9 cellular contexts compared by ENCODE assay signal in the genomic region with DNA sequence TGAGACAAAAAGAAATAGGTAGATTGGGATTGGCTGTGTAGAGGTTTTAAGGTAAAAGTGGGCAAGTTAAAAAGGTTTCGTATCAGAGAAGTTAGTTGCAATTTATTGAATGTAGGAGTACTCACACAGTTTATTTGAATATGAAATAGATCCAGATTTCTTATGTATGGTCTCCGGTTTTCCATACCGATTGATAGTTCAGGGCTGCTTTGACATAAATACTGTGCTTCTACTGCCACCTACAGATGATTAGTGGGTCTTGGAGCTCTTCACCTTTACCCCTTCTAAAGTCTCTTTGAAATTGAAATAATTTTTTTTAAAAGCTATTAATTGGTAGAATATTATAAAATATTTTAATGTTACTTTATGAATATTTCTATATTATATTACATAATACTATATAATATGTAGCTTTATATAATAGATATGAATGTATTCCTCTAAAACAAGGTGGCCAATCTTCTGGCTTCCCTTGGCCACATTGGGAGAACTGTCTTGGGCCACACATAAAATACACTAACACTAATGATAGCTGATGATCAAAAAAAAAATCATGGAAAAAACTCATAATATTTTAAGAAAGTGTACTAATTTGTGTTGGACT. TPM values are rescaled to one million over a fixed set of nuclear protein-coding genes. Genes with fewer than 3 reads are reported as not detected.
DNase-seq lines count a peak whose midpoint lies in the region; ATAC-seq and TF ChIP-seq lines count a peak whose summit lies in the region.
"Had no signal": no experiment of that assay in that cellular context is flagged by ENCODE, and none has a peak within 500 bp of the region (broad histone marks: within the 10 kb centered on the region; RNA-seq: fewer than 3 reads in every experiment).

No MANE protein-coding gene starts in this region.

- H2AFZ ChIP-seq in Karpas-422 (ENCODE audit: low read length) (no peak overlapping the region), SK-N-SH (ENCODE audit: low read depth) (no peak overlapping the region)

- H3K4me2 ChIP-seq in Karpas-422 (ENCODE audit: low read depth, low read length, poor library complexity, severe bottlenecking) (no peak overlapping the region), SK-N-SH (no peak overlapping the region)

- ATAC-seq in esophagus mucosa, result peak; percentile 62

- H3K79me2 ChIP-seq in Karpas-422 (ENCODE audit: low read length) (peaks cover 40% of the 10 kb centered on the region), SK-N-SH (ENCODE audit: insufficient read depth) (no peaks in the 10 kb centered on the region; the same call in 1 of the 2 replicates)

- peak overlapping the region; percentile 65 for H3K27ac Mint-ChIP-seq in activated naive CD4-positive, alpha-beta T cell treated with anti-CD3 and anti-CD28 coated beads, Interleukin-2, amount 10 ng/mL, durations not matched to agents 7 days and 5 days
- H3K27ac Mint-ChIP-seq in neural crest cell (ENCODE audit: unreplicated experiment) (no peak overlapping the region), mesothelial cell of epicardium (no peak overlapping the region)

- H3K4me3 ChIP-seq in Karpas-422 (ENCODE audit: low read length), result no peak overlapping the region
- no peak overlapping the region for H3K4me3 ChIP-seq in SK-N-SH (ENCODE audit: low read depth in 2 of 2, low read length in 1 of 2)

- H3K4me1 ChIP-seq in Karpas-422 (ENCODE audit: low read length) (peaks cover 91% of the 10 kb centered on the region), SK-N-SH (ENCODE audit: control insufficient read depth in 1 of 2, insufficient read depth in 2 of 2, low read depth in 1 of 2, low read length in 1 of 2) (no peaks in the 10 kb centered on the region)

- DNase-seq in activated naive CD4-positive, alpha-beta T cell treated with anti-CD3 and anti-CD28 coated beads, Interleukin-2, amount 10 ng/mL, durations not matched to agents 7 days and 5 days, result no peak
- DNase-seq in activated naive CD4-positive, alpha-beta T cell treated with Interleukin-2 at 50 U/mL for 16 hours, result no peak
- DNase-seq in Karpas-422, result peak; percentile 86
- DNase-seq in SK-N-SH, result peak; percentile 44
- no peak for DNase-seq in neural crest cell (ENCODE audit: low read depth, low spot score)
- DNase-seq in mesothelial cell of epicardium (ENCODE audit: low spot score in 2 of 2, unreplicated experiment in 2 of 2), result no peak
- DNase-seq in activated CD8-positive, alpha-beta memory T cell treated with anti-CD3 and anti-CD28 coated beads for 24 hours, result no peak

- TF ChIP-seq EP300 in SK-N-SH (IDR thresholded peaks at IDR 0.05; ENCODE audit: borderline replicate concordance in 1 of 2, low read depth in 1 of 2, low read length in 1 of 2), result no peak

- peaks cover 3% of the 10 kb centered on the region for H3F3A ChIP-seq in SK-N-SH (replicated peaks; ENCODE audit: insufficient read depth)

- peaks cover 55% of the 10 kb centered on the region for H3K4me1 Mint-ChIP-seq in activated naive CD4-positive, alpha-beta T cell treated with anti-CD3 and anti-CD28 coated beads, Interleukin-2, amount 10 ng/mL, durations not matched to agents 7 days and 5 days
- H3K4me1 Mint-ChIP-seq in neural crest cell (peaks cover 11% of the 10 kb centered on the region), mesothelial cell of epicardium (no peaks in the 10 kb centered on the region)

- POLR2A ChIA-PET in SK-N-SH (lab: Yijun Ruan, JAX), result no interaction called here

- H3K36me3 ChIP-seq in Karpas-422 (ENCODE audit: insufficient read depth, low read length) (0 out of 2 replicates have a peak, but pooled peaks cover 5% of the 10 kb centered on the region), SK-N-SH (replicated peaks in 1 of 2; ENCODE audit: control insufficient read depth in 1 of 2, insufficient read depth in 2 of 2, low read length in 1 of 2) (peaks cover 5 to 30% of the 10 kb centered on the region in 2 experiments)

- 68% methylated on average over 3 of the region's 3 CpGs for WGBS in SK-N-SH (ENCODE audit: low lambda C conversion rate)

- H4K20me1 ChIP-seq in Karpas-422 (ENCODE audit: insufficient read depth, low read depth, low read length) (peaks cover 11% of the 10 kb centered on the region; the same call in 1 of the 2 replicates), SK-N-SH (ENCODE audit: insufficient read depth) (no peaks in the 10 kb centered on the region)

- peaks cover 24% of the 10 kb centered on the region for H3K36me3 Mint-ChIP-seq in activated naive CD4-positive, alpha-beta T cell treated with anti-CD3 and anti-CD28 coated beads, Interleukin-2, amount 10 ng/mL, durations not matched to agents 7 days and 5 days
- H3K36me3 Mint-ChIP-seq in neural crest cell (ENCODE audit: low read depth) (no peaks in the 10 kb centered on the region), mesothelial cell of epicardium (no peaks in the 10 kb centered on the region)

- H3K9ac ChIP-seq in Karpas-422 (ENCODE audit: low read length) (no peak overlapping the region), SK-N-SH (no peak overlapping the region)

- H3K27me3 Mint-ChIP-seq in activated naive CD4-positive, alpha-beta T cell treated with anti-CD3 and anti-CD28 coated beads, Interleukin-2, amount 10 ng/mL, durations not matched to agents 7 days and 5 days, result no peaks in the 10 kb centered on the region
- H3K27me3 Mint-ChIP-seq in neural crest cell (ENCODE audit: low read depth), result no peaks in the 10 kb centered on the region
- no peaks in the 10 kb centered on the region for H3K27me3 Mint-ChIP-seq in mesothelial cell of epicardium (ENCODE audit: low read depth)

- no peaks in the 10 kb centered on the region for H3K9me3 Mint-ChIP-seq in activated naive CD4-positive, alpha-beta T cell treated with anti-CD3 and anti-CD28 coated beads, Interleukin-2, amount 10 ng/mL, durations not matched to agents 7 days and 5 days
- H3K9me3 Mint-ChIP-seq in neural crest cell (no peaks in the 10 kb centered on the region), mesothelial cell of epicardium (no peaks in the 10 kb centered on the region)

- no peak overlapping the region for H3K4me3 Mint-ChIP-seq in activated naive CD4-positive, alpha-beta T cell treated with anti-CD3 and anti-CD28 coated beads, Interleukin-2, amount 10 ng/mL, durations not matched to agents 7 days and 5 days
- H3K4me3 Mint-ChIP-seq in neural crest cell (no peak overlapping the region), mesothelial cell of epicardium (no peak overlapping the region)

- H3K27me3 ChIP-seq in Karpas-422 (ENCODE audit: low read length) (no peaks in the 10 kb centered on the region), SK-N-SH (ENCODE audit: insufficient read depth) (no peaks in the 10 kb centered on the region)

- H3K27ac ChIP-seq in Karpas-422 (ENCODE audit: low read length), result peak overlapping the region; percentile 83; the same call in 1 of the 2 replicates
- no peak overlapping the region for H3K27ac ChIP-seq in SK-N-SH (ENCODE audit: low read depth in 2 of 2, low read length in 1 of 2)
- H3K27ac ChIP-seq: epithelial cell of prostate had no signal

- TF ChIP-seq CTCF in SK-N-SH (IDR thresholded peaks at IDR 0.05), result peak; percentile 67
- peak; percentile 78 for TF ChIP-seq CTCF in neural crest cell (conservative IDR thresholded peaks at IDR 0.05)
- TF ChIP-seq CTCF in mesothelial cell of epicardium (IDR thresholded peaks at IDR 0.05; ENCODE audit: unreplicated experiment), result no peak

- CTCF ChIA-PET in activated naive CD4-positive, alpha-beta T cell treated with anti-CD3 and anti-CD28 coated beads, Interleukin-2, amount 10 ng/mL, durations not matched to agents 7 days and 5 days (lab: Charles Lee), result interaction anchor here (0.6 to 10.4 kb wide), 42 partner anchors 8 to 467 kb away, joined by 3 to 282 read pairs (median 4); partner anchors contain the start of gene UBAC2
- CTCF ChIA-PET in SK-N-SH (lab: Yijun Ruan, JAX), result interaction anchor here (0.6 to 10.4 kb wide), 36 partner anchors 9 to 453 kb away, joined by 3 to 249 read pairs (median 5); partner anchors contain the start of gene UBAC2

- H3K9me2 ChIP-seq in Karpas-422 (replicated peaks; ENCODE audit: insufficient read depth, low read length) (no peaks in the 10 kb centered on the region), SK-N-SH (no peaks in the 10 kb centered on the region)

- H3K9me3 ChIP-seq in Karpas-422 (ENCODE audit: low read length) (no peaks in the 10 kb centered on the region), SK-N-SH (no peaks in the 10 kb centered on the region)

- peak; percentile 78 for TF ChIP-seq RAD21 in SK-N-SH (IDR thresholded peaks at IDR 0.05; ENCODE audit: low read length)

TF ChIP-seq in SK-N-SH, 30 proteins besides CTCF, POLR2A, EP300 and RAD21:
- TF ChIP-seq TAF1 (IDR thresholded peaks at IDR 0.05; ENCODE audit: borderline replicate concordance, low read depth, low read length) (no peak), ELF1 (IDR thresholded peaks at IDR 0.05) (no peak), RXRA (IDR thresholded peaks at IDR 0.05; ENCODE audit: borderline replicate concordance, low read depth) (no peak), SMC3 (IDR thresholded peaks at IDR 0.05; ENCODE audit: low read depth, low read length) (peak; percentile 68)
- TF ChIP-seq, protein P1, sequence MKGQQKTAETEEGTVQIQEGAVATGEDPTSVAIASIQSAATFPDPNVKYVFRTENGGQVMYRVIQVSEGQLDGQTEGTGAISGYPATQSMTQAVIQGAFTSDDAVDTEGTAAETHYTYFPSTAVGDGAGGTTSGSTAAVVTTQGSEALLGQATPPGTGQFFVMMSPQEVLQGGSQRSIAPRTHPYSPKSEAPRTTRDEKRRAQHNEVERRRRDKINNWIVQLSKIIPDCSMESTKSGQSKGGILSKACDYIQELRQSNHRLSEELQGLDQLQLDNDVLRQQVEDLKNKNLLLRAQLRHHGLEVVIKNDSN (IDR thresholded peaks at IDR 0.05; ENCODE audit: borderline replicate concordance, low read depth), result no peak

RNA-seq across cellular contexts. Expression of gene GPR18, which starts 7.7 kb away (rescaled TPM):
- 45.4 and 126 TPM in 2 replicates for total RNA-seq in Karpas-422 (2014; rRNA removed; shearing (Covaris generic); ENCODE audit: low replicate concordance)
- polyA plus RNA-seq in SK-N-SH (2012; rRNA removed), result not detected in 2 replicates
- not detected in 2 replicates for polyA plus RNA-seq in SK-N-SH (2012; cell fraction: cytosol; rRNA removed)
- not detected in 2 replicates for polyA plus RNA-seq in SK-N-SH (2012; cell fraction: nucleus; rRNA removed)
- total RNA-seq in esophagus mucosa (not detected), neural crest cell (not detected in 2 replicates), mesothelial cell of epicardium (not detected in 3 replicates)

RNA-seq across cellular contexts. Expression of gene GPR183, which starts 41.3 kb away (rescaled TPM):
- total RNA-seq in Karpas-422 (2014; rRNA removed; shearing (Covaris generic); ENCODE audit: low replicate concordance), result 0.11 TPM in 1 of 2 replicates, not detected in the other
- polyA plus RNA-seq in SK-N-SH (2012; rRNA removed), result 0.07 and 0.10 TPM in 2 replicates
- 0.03 and 0.24 TPM in 2 replicates for polyA plus RNA-seq in SK-N-SH (2012; cell fraction: cytosol; rRNA removed)
- 0.10 TPM in 1 of 2 replicates, not detected in the other for polyA plus RNA-seq in SK-N-SH (2012; cell fraction: nucleus; rRNA removed)
- 0.76 TPM for total RNA-seq in esophagus mucosa
- total RNA-seq in neural crest cell, result not detected in 2 replicates
- 0.14 to 0.25 TPM (median 0.16 TPM) in 3 replicates for total RNA-seq in mesothelial cell of epicardium

Comparison
In these comparisons a context has a peak if more than half of its experiments do, and no peak if none do; other contexts are left out.
1. DNase-seq: peak in Karpas-422 (single experiment) and SK-N-SH (single experiment); none in activated naive CD4-positive, alpha-beta T cell treated with anti-CD3 and anti-CD28 coated beads, Interleukin-2, amount 10 ng/mL, durations not matched to agents 7 days and 5 days (single experiment), activated naive CD4-positive, alpha-beta T cell treated with Interleukin-2 at 50 U/mL for 16 hours (single experiment), neural crest cell (single experiment), mesothelial cell of epicardium (0 of 2) and activated CD8-positive, alpha-beta memory T cell treated with anti-CD3 and anti-CD28 coated beads for 24 hours (single experiment).
2. RNA of gene GPR18, which starts 7.7 kb away (total RNA-seq): 45.4 to 126 TPM in Karpas-422; not detected in esophagus mucosa (single experiment), not detected in neural crest cell and not detected in mesothelial cell of epicardium; every median in the first group is over 10 times any median in the second.